Comparison of ENCODE assay signal across 1 cellular context in genomic region chr6:18265099-18265372, GRCh38.
TF ChIP-seq lines count a peak whose summit lies in the region.

No MANE protein-coding gene starts in this region.

TF ChIP-seq in WTC11, 78 proteins besides CTCF, POLR2A, EP300 and RAD21 (continued from another document):
- no peak for TF ChIP-seq PRDM15 (CRISPR knock-in tag; IDR thresholded peaks at IDR 0.05)
- TF ChIP-seq CREM (CRISPR knock-in tag; IDR thresholded peaks at IDR 0.05): no peak
- no peak for TF ChIP-seq PREB (CRISPR knock-in tag; IDR thresholded peaks at IDR 0.05; ENCODE audit: borderline replicate concordance)
- TF ChIP-seq ARID4B (CRISPR knock-in tag; IDR thresholded peaks at IDR 0.05; ENCODE audit: borderline replicate concordance): no peak
- no peak for TF ChIP-seq ZNF416 (CRISPR knock-in tag; IDR thresholded peaks at IDR 0.05)
- TF ChIP-seq GABPB1 (CRISPR knock-in tag; IDR thresholded peaks at IDR 0.05): no peak
- TF ChIP-seq SOX15 (CRISPR knock-in tag; IDR thresholded peaks at IDR 0.05): no peak
- no peak for TF ChIP-seq NR3C1 (CRISPR knock-in tag; conservative IDR thresholded peaks at IDR 0.05; ENCODE audit: low read depth)
- TF ChIP-seq GRHL2 (CRISPR knock-in tag; IDR thresholded peaks at IDR 0.05; ENCODE audit: insufficient replicate concordance, severe bottlenecking): no peak
- no peak for TF ChIP-seq ZBTB43 (CRISPR knock-in tag; IDR thresholded peaks at IDR 0.05)
- TF ChIP-seq, protein P1, sequence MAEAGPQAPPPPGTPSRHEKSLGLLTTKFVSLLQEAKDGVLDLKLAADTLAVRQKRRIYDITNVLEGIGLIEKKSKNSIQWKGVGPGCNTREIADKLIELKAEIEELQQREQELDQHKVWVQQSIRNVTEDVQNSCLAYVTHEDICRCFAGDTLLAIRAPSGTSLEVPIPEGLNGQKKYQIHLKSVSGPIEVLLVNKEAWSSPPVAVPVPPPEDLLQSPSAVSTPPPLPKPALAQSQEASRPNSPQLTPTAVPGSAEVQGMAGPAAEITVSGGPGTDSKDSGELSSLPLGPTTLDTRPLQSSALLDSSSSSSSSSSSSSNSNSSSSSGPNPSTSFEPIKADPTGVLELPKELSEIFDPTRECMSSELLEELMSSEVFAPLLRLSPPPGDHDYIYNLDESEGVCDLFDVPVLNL (CRISPR knock-in tag; IDR thresholded peaks at IDR 0.05; ENCODE audit: borderline replicate concordance, low read depth): no peak
- no peak for TF ChIP-seq JUN (CRISPR knock-in tag; IDR thresholded peaks at IDR 0.05)
- no peak for TF ChIP-seq USF1 (CRISPR knock-in tag; IDR thresholded peaks at IDR 0.05)
TF ChIP-seq in WTC11: peak in this region for 0.
